In genomic region chr13:68535329-68535728, GRCh38 we compare ENCODE assay signal across 17 cellular contexts.
A peak's percentile ranks its signal among the peaks of the same experiment; 100 is the strongest.
DNase-seq lines count a peak whose midpoint lies in the region; ATAC-seq and TF ChIP-seq lines count a peak whose summit lies in the region.
"Had no signal": no experiment of that assay in that cellular context is flagged by ENCODE, and none has a peak within 500 bp of the region (broad histone marks: within the 10 kb centered on the region; RNA-seq: fewer than 3 reads in every experiment).

No MANE protein-coding gene starts in this region.

- no peak for TF ChIP-seq RAD21 in SK-N-SH (IDR thresholded peaks at IDR 0.05; ENCODE audit: low read length)

- CTCF ChIA-PET in SK-N-SH (lab: Yijun Ruan, JAX), result no interaction called here

- H3K9me2 ChIP-seq in SK-N-SH, result no peaks in the 10 kb centered on the region

- no peaks in the 10 kb centered on the region for H4K20me1 ChIP-seq in SK-N-SH (ENCODE audit: insufficient read depth)

- H3K9ac ChIP-seq in SK-N-SH, result no peak overlapping the region

- no peaks in the 10 kb centered on the region for H3K79me2 ChIP-seq in SK-N-SH (ENCODE audit: insufficient read depth)

- no peak overlapping the region for H3K4me3 ChIP-seq in SK-N-SH (ENCODE audit: low read depth in 2 of 2, low read length in 1 of 2)
- H3K4me3 ChIP-seq: ascending aorta, lung, Peyer's patch had no signal

- H3K27ac ChIP-seq in SK-N-SH (ENCODE audit: low read depth in 2 of 2, low read length in 1 of 2), result no peak overlapping the region
- H3K27ac ChIP-seq: ascending aorta, Peyer's patch had no signal

- no peaks in the 10 kb centered on the region for H3K36me3 ChIP-seq in SK-N-SH (replicated peaks in 1 of 2; ENCODE audit: control insufficient read depth in 1 of 2, insufficient read depth in 2 of 2, low read length in 1 of 2)
- H3K36me3 ChIP-seq: ascending aorta, Peyer's patch had no signal

- no peaks in the 10 kb centered on the region for H3K4me1 ChIP-seq in SK-N-SH (ENCODE audit: control insufficient read depth in 1 of 2, insufficient read depth in 2 of 2, low read depth in 1 of 2, low read length in 1 of 2)
- H3K4me1 ChIP-seq: ascending aorta, Peyer's patch had no signal

- H3F3A ChIP-seq in SK-N-SH (replicated peaks; ENCODE audit: insufficient read depth), result no peaks in the 10 kb centered on the region

- no peak for TF ChIP-seq CTCF in SK-N-SH (IDR thresholded peaks at IDR 0.05)

- POLR2A ChIA-PET in SK-N-SH (lab: Yijun Ruan, JAX), result no interaction called here

- peak overlapping the region; percentile 45; the same call in 1 of the 2 replicates for H2AFZ ChIP-seq in SK-N-SH (ENCODE audit: low read depth)

- WGBS in SK-N-SH (ENCODE audit: low lambda C conversion rate), result 89% methylated on average over 1 of the region's 1 CpG

- DNase-seq in SK-N-SH (no peak), T-helper 9 cell (no peak), SIG-M5 treated with dmso at 0.1 percent for 504 hours (lab: John Stamatoyannopoulos, UW; ENCODE audit: unreplicated experiment) (no peak), UCSD-AML1 (lab: John Stamatoyannopoulos, UW; ENCODE audit: unreplicated experiment) (no peak), cerebellar nuclear complex (lab: John Stamatoyannopoulos, UW) (no peak)
- DNase-seq: activated gamma-delta T cell, DMS79 treated with DMSO at 0.1 percent for 48 hours, NCI-H187, NCI-H526 treated with DMSO at 0.1 percent for 48 hours, nephron progenitor cell, Peyer's patch, retina had no signal

- no peak overlapping the region for H3K4me2 ChIP-seq in SK-N-SH

- TF ChIP-seq EP300 in SK-N-SH (IDR thresholded peaks at IDR 0.05; ENCODE audit: borderline replicate concordance in 1 of 2, low read depth in 1 of 2, low read length in 1 of 2), result no peak

- ATAC-seq in SK-N-SH treated with all-trans-retinoic acid at 6 μM for 48 hours, result no peak
- peak; percentile 71 for ATAC-seq in HG02678 (IDR thresholded peaks at IDR 0.05; ENCODE audit: unreplicated experiment)
- peak; percentile 87 for ATAC-seq in HG03432 (IDR thresholded peaks at IDR 0.05; ENCODE audit: unreplicated experiment)

- no peaks in the 10 kb centered on the region for H3K9me3 ChIP-seq in SK-N-SH
- H3K9me3 ChIP-seq: ascending aorta, Peyer's patch had no signal

- no peaks in the 10 kb centered on the region for H3K27me3 ChIP-seq in SK-N-SH (ENCODE audit: insufficient read depth)
- H3K27me3 ChIP-seq: ascending aorta, Peyer's patch had no signal

TF ChIP-seq in SK-N-SH, 30 proteins besides CTCF, POLR2A, EP300 and RAD21:
- TF ChIP-seq EZH2phosphoT487 (IDR thresholded peaks at IDR 0.05; ENCODE audit: borderline replicate concordance, low read depth), result no peak
- no peak for TF ChIP-seq ZBTB33 (IDR thresholded peaks at IDR 0.05; ENCODE audit: borderline replicate concordance, low read depth)
- TF ChIP-seq NFIC (IDR thresholded peaks at IDR 0.05; ENCODE audit: borderline replicate concordance), result no peak
- TF ChIP-seq MEF2A (IDR thresholded peaks at IDR 0.05; ENCODE audit: borderline replicate concordance, low read depth), result no peak
- no peak for TF ChIP-seq IRF3 (IDR thresholded peaks at IDR 0.05; ENCODE audit: low read depth, low read length)
- no peak for TF ChIP-seq SIN3A (IDR thresholded peaks at IDR 0.05; ENCODE audit: borderline replicate concordance, low read depth, low read length)
- TF ChIP-seq USF2 (IDR thresholded peaks at IDR 0.05; ENCODE audit: borderline replicate concordance, low read depth, low read length), result no peak

TF ChIP-seq in SK-N-SH treated with all-trans-retinoic acid at 6 μM for 48 hours, 23 proteins besides CTCF, POLR2A, EP300 and RAD21 (continues in another document):
- TF ChIP-seq RARB (CRISPR knock-in tag; IDR thresholded peaks at IDR 0.05) (no peak), ISL1 (CRISPR knock-in tag; IDR thresholded peaks at IDR 0.05) (no peak), ESRRG (CRISPR knock-in tag; IDR thresholded peaks at IDR 0.05) (no peak), ZC3H10 (CRISPR knock-in tag; IDR thresholded peaks at IDR 0.05) (no peak), ZFP30 (CRISPR knock-in tag; IDR thresholded peaks at IDR 0.05) (no peak), BACH2 (CRISPR knock-in tag; IDR thresholded peaks at IDR 0.05; ENCODE audit: borderline replicate concordance) (no peak), PPARA (CRISPR knock-in tag; IDR thresholded peaks at IDR 0.05; ENCODE audit: borderline replicate concordance) (no peak), PATZ1 (CRISPR knock-in tag; IDR thresholded peaks at IDR 0.05; ENCODE audit: borderline replicate concordance) (no peak), SNAI2 (CRISPR knock-in tag; IDR thresholded peaks at IDR 0.05) (no peak), OSR1 (CRISPR knock-in tag; IDR thresholded peaks at IDR 0.05) (no peak), ZNF8 (CRISPR knock-in tag; IDR thresholded peaks at IDR 0.05) (no peak), ARNTL (CRISPR knock-in tag; IDR thresholded peaks at IDR 0.05; ENCODE audit: borderline replicate concordance, low read depth) (no peak), ZFP3 (CRISPR knock-in tag; IDR thresholded peaks at IDR 0.05) (no peak), TCF4 (CRISPR knock-in tag; IDR thresholded peaks at IDR 0.05; ENCODE audit: borderline replicate concordance) (no peak), CSRNP3 (CRISPR knock-in tag; IDR thresholded peaks at IDR 0.05) (no peak), ZNF565 (CRISPR knock-in tag; conservative IDR thresholded peaks at IDR 0.05; ENCODE audit: low read depth) (no peak), POU6F1 (CRISPR knock-in tag; IDR thresholded peaks at IDR 0.05; ENCODE audit: borderline replicate concordance, low read depth) (no peak), TOX (CRISPR knock-in tag; IDR thresholded peaks at IDR 0.05; ENCODE audit: borderline replicate concordance) (no peak), TSHZ2 (CRISPR knock-in tag; IDR thresholded peaks at IDR 0.05) (no peak)
